ENCODE assay signal across 18 cellular contexts in the genomic region with DNA sequence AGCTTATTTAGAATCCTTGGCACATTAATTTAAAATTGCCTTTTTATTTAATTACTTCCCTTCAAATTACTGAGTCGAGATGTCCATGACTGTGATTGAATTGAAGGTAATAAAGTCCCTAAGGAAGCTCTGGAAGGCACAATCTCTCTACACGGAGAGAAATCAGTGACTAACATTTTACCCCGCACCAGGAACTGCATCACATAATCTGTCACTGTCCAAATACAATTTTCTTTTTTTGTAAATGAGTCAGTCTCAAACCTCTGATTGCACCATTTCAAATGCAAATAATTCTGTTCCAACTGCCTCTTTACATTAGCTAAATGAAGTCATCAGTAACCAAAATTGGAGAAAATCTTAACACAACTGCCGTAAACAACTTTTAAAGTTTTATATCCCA.
"Had no signal": no experiment of that assay in that cellular context is flagged by ENCODE, and none has a peak within 500 bp of the region (broad histone marks: within the 10 kb centered on the region; RNA-seq: fewer than 3 reads in every experiment).

No MANE protein-coding gene starts in this region.

- H3K27ac ChIP-seq: cardiac muscle cell, coronary artery, epithelial cell of prostate, neural progenitor cell, pancreas, thoracic aorta had no signal

- H2AFZ ChIP-seq: neural progenitor cell had no signal

- H3K9ac ChIP-seq: neural progenitor cell had no signal

- H3K9me3 ChIP-seq: pancreas, thoracic aorta had no signal

- H3K4me2 ChIP-seq: neural progenitor cell had no signal

- ATAC-seq: activated CD8-positive, alpha-beta memory T cell treated with anti-CD3 and anti-CD28 coated beads, Interleukin-2, amount 10 ng/mL, durations not matched to agents 7 days and 5 days; stimulated activated naive CD8-positive, alpha-beta T cell treated with anti-CD3 and anti-CD28 coated beads, Interleukin-15, amount 100 ng/mL, for 72 hours had no signal

- H3K36me3 ChIP-seq: cardiac muscle cell, neural progenitor cell, pancreas, thoracic aorta had no signal

- DNase-seq: activated CD4-positive, alpha-beta T cell treated with anti-CD3 and anti-CD28 coated beads, Interleukin-2, amount 50 U/mL, for 4 hours; activated CD8-positive, alpha-beta memory T cell treated with anti-CD3 and anti-CD28 coated beads, Interleukin-2, amount 10 ng/mL, durations not matched to agents 7 days and 5 days; activated effector memory CD4-positive, alpha-beta T cell treated with Interleukin-2 at 50 U/mL for 16 hours; activated T-cell treated with anti-CD3 and anti-CD28 coated beads, Interleukin-2, amount 50 U/mL, for 24 hours; effector CD8-positive, alpha-beta T cell; hippocampal formation; kidney glomerular epithelial cell; pancreas; stimulated activated CD4-positive, alpha-beta T cell treated with anti-CD3 and anti-CD28 coated beads, Interleukin-15, amount 100 ng/mL, for 24 hours; stimulated activated CD4-positive, alpha-beta T cell treated with anti-CD3 and anti-CD28 coated beads, Interleukin-4, amount 100 ng/mL, for 24 hours; stimulated activated naive CD8-positive, alpha-beta T cell treated with anti-CD3 and anti-CD28 coated beads, Interleukin-15, amount 100 ng/mL, for 72 hours; T-helper 2 cell had no signal

- H3K4me3 Mint-ChIP-seq: activated CD8-positive, alpha-beta memory T cell treated with anti-CD3 and anti-CD28 coated beads, Interleukin-2, amount 10 ng/mL, durations not matched to agents 7 days and 5 days; activated naive CD8-positive, alpha-beta T cell; activated T-cell treated with anti-CD3 and anti-CD28 coated beads, Interleukin-2, amount 50 U/mL, for 24 hours; neural progenitor cell; stimulated activated naive CD8-positive, alpha-beta T cell treated with anti-CD3 and anti-CD28 coated beads, Interleukin-15, amount 100 ng/mL, for 72 hours had no signal

- H3K4me3 ChIP-seq: cardiac muscle cell, coronary artery, neural progenitor cell, pancreas, thoracic aorta had no signal

- H3K27me3 ChIP-seq: cardiac muscle cell, neural progenitor cell, pancreas had no signal

- H3K9me3 Mint-ChIP-seq: activated T-cell treated with anti-CD3 and anti-CD28 coated beads, Interleukin-2, amount 50 U/mL, for 24 hours; neural progenitor cell; stimulated activated naive CD8-positive, alpha-beta T cell treated with anti-CD3 and anti-CD28 coated beads, Interleukin-15, amount 100 ng/mL, for 72 hours had no signal

- H3K4me1 Mint-ChIP-seq: activated CD8-positive, alpha-beta memory T cell treated with anti-CD3 and anti-CD28 coated beads, Interleukin-2, amount 10 ng/mL, durations not matched to agents 7 days and 5 days; neural progenitor cell; stimulated activated naive CD8-positive, alpha-beta T cell treated with anti-CD3 and anti-CD28 coated beads, Interleukin-15, amount 100 ng/mL, for 72 hours had no signal

- H3K27ac Mint-ChIP-seq: activated CD8-positive, alpha-beta memory T cell treated with anti-CD3 and anti-CD28 coated beads, Interleukin-2, amount 10 ng/mL, durations not matched to agents 7 days and 5 days; activated naive CD8-positive, alpha-beta T cell; activated T-cell treated with anti-CD3 and anti-CD28 coated beads, Interleukin-2, amount 50 U/mL, for 24 hours; neural progenitor cell; stimulated activated naive CD8-positive, alpha-beta T cell treated with anti-CD3 and anti-CD28 coated beads, Interleukin-15, amount 100 ng/mL, for 72 hours had no signal

- H3K36me3 Mint-ChIP-seq: activated CD8-positive, alpha-beta memory T cell treated with anti-CD3 and anti-CD28 coated beads, Interleukin-2, amount 10 ng/mL, durations not matched to agents 7 days and 5 days; activated naive CD8-positive, alpha-beta T cell; neural progenitor cell had no signal

- H3K4me1 ChIP-seq: neural progenitor cell had no signal

- H3K27me3 Mint-ChIP-seq: activated CD8-positive, alpha-beta memory T cell treated with anti-CD3 and anti-CD28 coated beads, Interleukin-2, amount 10 ng/mL, durations not matched to agents 7 days and 5 days; activated naive CD8-positive, alpha-beta T cell; activated T-cell treated with anti-CD3 and anti-CD28 coated beads, Interleukin-2, amount 50 U/mL, for 24 hours; stimulated activated naive CD8-positive, alpha-beta T cell treated with anti-CD3 and anti-CD28 coated beads, Interleukin-15, amount 100 ng/mL, for 72 hours had no signal
